ENCODE assay signal across 8 cellular contexts in the genomic region with DNA sequence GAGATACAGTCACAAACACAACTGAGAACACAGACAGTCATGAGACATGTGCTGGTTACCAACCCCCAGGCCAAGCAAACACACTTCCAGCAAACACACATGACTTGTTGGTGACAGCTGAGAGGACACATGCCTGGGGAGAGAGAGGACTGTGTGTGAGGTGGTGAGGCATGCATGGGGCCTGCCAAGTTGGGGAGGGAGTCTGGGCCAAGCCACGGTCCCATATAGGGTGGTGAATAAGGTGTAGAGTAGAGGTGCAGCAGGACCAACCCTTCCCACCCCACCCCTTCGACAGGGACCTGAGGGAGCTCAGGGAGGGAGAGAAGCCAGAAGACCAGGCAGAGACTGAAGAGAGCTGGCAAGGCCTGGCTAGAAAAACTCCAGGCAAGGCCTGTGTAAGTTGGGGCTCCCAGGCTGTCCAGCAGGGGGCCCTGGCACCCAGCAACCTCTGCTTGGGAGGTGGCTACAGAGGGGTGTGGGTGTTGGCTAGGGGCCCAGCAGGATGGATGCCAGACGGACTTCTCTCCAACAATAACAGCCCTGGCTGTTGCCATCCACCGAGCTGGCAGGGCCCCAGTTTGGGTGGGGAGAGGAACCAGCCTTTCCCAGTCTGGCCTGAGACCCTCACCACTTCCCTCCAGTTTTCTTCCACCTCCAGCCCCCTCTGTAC. TPM values are rescaled to one million over a fixed set of nuclear protein-coding genes. Genes with fewer than 3 reads are reported as not detected.
DNase-seq lines count a peak whose midpoint lies in the region; ATAC-seq and TF ChIP-seq lines count a peak whose summit lies in the region.

No MANE protein-coding gene starts in this region.

- TF ChIP-seq EP300 in SK-N-SH (IDR thresholded peaks at IDR 0.05; ENCODE audit: borderline replicate concordance in 1 of 2, low read depth in 1 of 2, low read length in 1 of 2), result no peak

- no peak overlapping the region for H3K27ac Mint-ChIP-seq in Caco-2 (ENCODE audit: unreplicated experiment)
- peak overlapping the region; percentile 30 for H3K27ac Mint-ChIP-seq in activated naive CD8-positive, alpha-beta T cell treated with anti-CD3 and anti-CD28 coated beads for 36 hours
- H3K27ac Mint-ChIP-seq in progenitor cell of endocrine pancreas, result peak overlapping the region; percentile 88

- H3K36me3 ChIP-seq in Caco-2 (ENCODE audit: control insufficient read depth, insufficient read depth, low read length), result no peaks in the 10 kb centered on the region
- no peaks in the 10 kb centered on the region for H3K36me3 ChIP-seq in SK-N-SH (replicated peaks in 1 of 2; ENCODE audit: control insufficient read depth in 1 of 2, insufficient read depth in 2 of 2, low read length in 1 of 2)
- no peaks in the 10 kb centered on the region for H3K36me3 ChIP-seq in urinary bladder (ENCODE audit: insufficient read depth)

- H3K4me1 Mint-ChIP-seq in Caco-2 (ENCODE audit: low read depth, unreplicated experiment) (peaks cover 15% of the 10 kb centered on the region), progenitor cell of endocrine pancreas (ENCODE audit: low read depth) (peaks cover 42% of the 10 kb centered on the region)
- peaks cover 49% of the 10 kb centered on the region for H3K4me1 Mint-ChIP-seq in activated naive CD8-positive, alpha-beta T cell treated with anti-CD3 and anti-CD28 coated beads for 36 hours

- no peaks in the 10 kb centered on the region for H3K9me2 ChIP-seq in SK-N-SH

- H4K20me1 ChIP-seq in SK-N-SH (ENCODE audit: insufficient read depth), result peaks cover 5% of the 10 kb centered on the region; the same call in 1 of the 2 replicates

- BruUV-seq in Caco-2 (replicated peaks; lab: Mats Ljungman, UMichigan), result no TSS peak

- H3K9ac ChIP-seq in SK-N-SH, result no peak overlapping the region

- H3K27me3 Mint-ChIP-seq in Caco-2 (ENCODE audit: insufficient read depth, unreplicated experiment) (no peaks in the 10 kb centered on the region), progenitor cell of endocrine pancreas (peaks cover 35% of the 10 kb centered on the region)
- peaks cover 15% of the 10 kb centered on the region for H3K27me3 Mint-ChIP-seq in activated naive CD8-positive, alpha-beta T cell treated with anti-CD3 and anti-CD28 coated beads for 36 hours

- H3K79me2 ChIP-seq in SK-N-SH (ENCODE audit: insufficient read depth), result peaks cover 7% of the 10 kb centered on the region; the same call in 1 of the 2 replicates

- H3K4me3 Mint-ChIP-seq in Caco-2 (ENCODE audit: unreplicated experiment), result peak overlapping the region; percentile 89
- no peak overlapping the region for H3K4me3 Mint-ChIP-seq in activated naive CD8-positive, alpha-beta T cell treated with anti-CD3 and anti-CD28 coated beads for 36 hours
- peak overlapping the region; percentile 59 for H3K4me3 Mint-ChIP-seq in progenitor cell of endocrine pancreas (ENCODE audit: low read depth)

- peaks cover 45% of the 10 kb centered on the region for H3K4me1 ChIP-seq in Caco-2
- H3K4me1 ChIP-seq in SK-N-SH (ENCODE audit: control insufficient read depth in 1 of 2, insufficient read depth in 2 of 2, low read depth in 1 of 2, low read length in 1 of 2), result peaks cover 17 to 65% of the 10 kb centered on the region in 2 experiments
- no peaks in the 10 kb centered on the region for H3K4me1 ChIP-seq in urinary bladder (ENCODE audit: insufficient read depth)

- peak; percentile 74 to 79 for DNase-seq in Caco-2
- DNase-seq in M059J (ENCODE audit: low read depth), result peak; percentile 94
- DNase-seq in SK-N-SH, result peak; percentile 90
- DNase-seq in activated naive CD8-positive, alpha-beta T cell treated with anti-CD3 and anti-CD28 coated beads for 36 hours, result peak; percentile 79
- DNase-seq in head of caudate nucleus, result peak; percentile 67 to 87 (median 80)
- DNase-seq in progenitor cell of endocrine pancreas (ENCODE audit: low spot score, unreplicated experiment), result peak; percentile 59

- TF ChIP-seq CTCF in Caco-2 (IDR thresholded peaks at IDR 0.05; ENCODE audit: insufficient read depth in 1 of 2, low read depth in 1 of 2, low read length in 1 of 2, severe bottlenecking in 1 of 2, unreplicated experiment in 1 of 2) (peak; percentile 59 to 83), SK-N-SH (IDR thresholded peaks at IDR 0.05) (peak; percentile 83), progenitor cell of endocrine pancreas (IDR thresholded peaks at IDR 0.05; ENCODE audit: unreplicated experiment) (peak; percentile 73)

- peaks cover 12% of the 10 kb centered on the region for H3K36me3 Mint-ChIP-seq in Caco-2 (ENCODE audit: insufficient read depth, unreplicated experiment)
- H3K36me3 Mint-ChIP-seq in activated naive CD8-positive, alpha-beta T cell treated with anti-CD3 and anti-CD28 coated beads for 36 hours, result peaks cover 14% of the 10 kb centered on the region
- no peaks in the 10 kb centered on the region for H3K36me3 Mint-ChIP-seq in progenitor cell of endocrine pancreas (ENCODE audit: insufficient read depth)

- ATAC-seq in GM21515 (IDR thresholded peaks at IDR 0.05; ENCODE audit: unreplicated experiment), result peak; percentile 43

- peak; percentile 76 for TF ChIP-seq RAD21 in SK-N-SH (IDR thresholded peaks at IDR 0.05; ENCODE audit: low read length)

- H3K9me3 ChIP-seq in Caco-2, result no peaks in the 10 kb centered on the region
- H3K9me3 ChIP-seq in SK-N-SH, result no peaks in the 10 kb centered on the region

- POLR2A ChIA-PET in Caco-2 (lab: Charles Lee), result interaction anchor here (0.6 to 0.7 kb wide), 2 partner anchors 53 to 109 kb away, joined by 3 read pairs; no protein-coding TSS in a partner anchor
- POLR2A ChIA-PET in SK-N-SH (lab: Yijun Ruan, JAX), result interaction anchor here (0.7 to 4.7 kb wide), 6 partner anchors 13 to 49 kb away, joined by 3 to 49 read pairs (median 4); a partner anchor contains a TSS

- intact Hi-C loops in Caco-2 (cut with micrococcal nuclease; ENCODE audit: unreplicated experiment) (loop anchor here (1.0 kb wide), 1 partner anchor 13 kb away; no protein-coding TSS in a partner anchor), head of caudate nucleus (cut with DNase I) (no loop called here)

- no peak overlapping the region for H3K4me3 ChIP-seq in Caco-2 (ENCODE audit: low read depth, low read length)
- H3K4me3 ChIP-seq in SK-N-SH (ENCODE audit: low read depth in 2 of 2, low read length in 1 of 2), result no peak overlapping the region; a peak in 1 of 4 replicates
- H3K4me3 ChIP-seq in urinary bladder (ENCODE audit: low read depth, low read length), result no peak overlapping the region

- CTCF ChIA-PET in Caco-2 (lab: Charles Lee), result interaction anchor here (0.6 to 1.6 kb wide), 7 partner anchors 8 to 584 kb away, joined by 3 to 13 read pairs (median 5); no protein-coding TSS in a partner anchor
- CTCF ChIA-PET in SK-N-SH (lab: Yijun Ruan, JAX), result interaction anchor here (0.6 to 13.7 kb wide), 22 partner anchors 8 to 138 kb away, joined by 3 to 224 read pairs (median 4); a partner anchor contains a TSS

- peak overlapping the region; percentile 52 to 98 for H3K27ac ChIP-seq in SK-N-SH (ENCODE audit: low read depth in 2 of 2, low read length in 1 of 2)
- H3K27ac ChIP-seq in urinary bladder (ENCODE audit: low read depth), result peak overlapping the region; percentile 57

- peak overlapping the region; percentile 82 for H3K4me2 ChIP-seq in SK-N-SH

- H3F3A ChIP-seq in SK-N-SH (replicated peaks; ENCODE audit: insufficient read depth), result peaks cover 7% of the 10 kb centered on the region

- H3K27me3 ChIP-seq in Caco-2 (replicated peaks; ENCODE audit: control insufficient read depth, insufficient read depth, low read length) (no peaks in the 10 kb centered on the region), SK-N-SH (ENCODE audit: insufficient read depth) (no peaks in the 10 kb centered on the region)

- no peak overlapping the region for H2AFZ ChIP-seq in SK-N-SH (ENCODE audit: low read depth)

- 0% methylated on average over 4 of the region's 4 CpGs for WGBS in SK-N-SH (ENCODE audit: low lambda C conversion rate)
- WGBS in urinary bladder, result 4% methylated on average over 4 of the region's 4 CpGs

- H3K9me3 Mint-ChIP-seq in Caco-2 (ENCODE audit: unreplicated experiment) (no peaks in the 10 kb centered on the region), progenitor cell of endocrine pancreas (ENCODE audit: low read depth) (no peaks in the 10 kb centered on the region)
- H3K9me3 Mint-ChIP-seq in activated naive CD8-positive, alpha-beta T cell treated with anti-CD3 and anti-CD28 coated beads for 36 hours, result no peaks in the 10 kb centered on the region

RNA-seq across cellular contexts. Expression of a gene that starts 2.0 kb away (rescaled TPM):
- 80.7 and 81.3 TPM in 2 replicates for total RNA-seq in Caco-2 (2022)
- 27.4 and 31.1 TPM in 2 replicates for total RNA-seq in M059J (2014; rRNA removed; shearing (Covaris generic))
- 44.5 and 49.7 TPM in 2 replicates for polyA plus RNA-seq in SK-N-SH (2012; rRNA removed)
- polyA plus RNA-seq in SK-N-SH (2012; cell fraction: cytosol; rRNA removed), result 23.7 and 34.3 TPM in 2 replicates
- 72.9 and 74.9 TPM in 2 replicates for polyA plus RNA-seq in SK-N-SH (2012; cell fraction: nucleus; rRNA removed)
- total RNA-seq in activated naive CD8-positive, alpha-beta T cell treated with anti-CD3 and anti-CD28 coated beads for 36 hours, result 100 to 1,000 TPM in 1 of 2 experiments, 10 to 100 TPM in 1; 92.5 to 102 TPM
- total RNA-seq in progenitor cell of endocrine pancreas, result 24.1 and 26.2 TPM in 2 replicates
- total RNA-seq in urinary bladder, result 16.3 TPM
- 80.1 TPM for polyA plus RNA-seq in urinary bladder

RNA-seq across cellular contexts. Expression of a gene that starts 4.7 kb away (rescaled TPM):
- not detected in 2 replicates for total RNA-seq in Caco-2 (2022)
- not detected in 2 replicates for total RNA-seq in M059J (2014; rRNA removed; shearing (Covaris generic))
- 0.13 TPM in 1 of 2 replicates, not detected in the other for polyA plus RNA-seq in SK-N-SH (2012; rRNA removed)
- not detected in 2 replicates for polyA plus RNA-seq in SK-N-SH (2012; cell fraction: cytosol; rRNA removed)
- polyA plus RNA-seq in SK-N-SH (2012; cell fraction: nucleus; rRNA removed), result not detected in 2 replicates
- total RNA-seq in activated naive CD8-positive, alpha-beta T cell treated with anti-CD3 and anti-CD28 coated beads for 36 hours, result not detected
- not detected in 2 replicates for total RNA-seq in progenitor cell of endocrine pancreas
- not detected for total RNA-seq in urinary bladder
- polyA plus RNA-seq in urinary bladder, result 0.28 TPM

RNA-seq across cellular contexts. Expression of a gene that starts 25.5 kb away (rescaled TPM):
- total RNA-seq in Caco-2 (2022) (967 and 1,046 TPM in 2 replicates), progenitor cell of endocrine pancreas (1,214 and 1,216 TPM in 2 replicates), urinary bladder (220 TPM)
- total RNA-seq in M059J (2014; rRNA removed; shearing (Covaris generic)), result 1,284 and 1,407 TPM in 2 replicates
- polyA plus RNA-seq in SK-N-SH (2012; rRNA removed) (843 and 1,069 TPM in 2 replicates), urinary bladder (600 TPM)
- polyA plus RNA-seq in SK-N-SH (2012; cell fraction: cytosol; rRNA removed), result 915 and 1,057 TPM in 2 replicates
- polyA plus RNA-seq in SK-N-SH (2012; cell fraction: nucleus; rRNA removed), result 744 and 797 TPM in 2 replicates
- total RNA-seq in activated naive CD8-positive, alpha-beta T cell treated with anti-CD3 and anti-CD28 coated beads for 36 hours, result 1,000 to 10,000 TPM; 2,498 to 2,524 TPM

RNA-seq across cellular contexts. Expression of a gene that starts 35.9 kb away (rescaled TPM):
- total RNA-seq in Caco-2 (2022) (44.6 and 44.8 TPM in 2 replicates), progenitor cell of endocrine pancreas (45.9 and 50.3 TPM in 2 replicates), urinary bladder (29.4 TPM)
- total RNA-seq in M059J (2014; rRNA removed; shearing (Covaris generic)), result 205 and 215 TPM in 2 replicates
- polyA plus RNA-seq in SK-N-SH (2012; rRNA removed) (125 and 163 TPM in 2 replicates), urinary bladder (51.3 TPM)
- polyA plus RNA-seq in SK-N-SH (2012; cell fraction: cytosol; rRNA removed), result 69.7 and 109 TPM in 2 replicates
- 108 and 123 TPM in 2 replicates for polyA plus RNA-seq in SK-N-SH (2012; cell fraction: nucleus; rRNA removed)
- total RNA-seq in activated naive CD8-positive, alpha-beta T cell treated with anti-CD3 and anti-CD28 coated beads for 36 hours, result 10 to 100 TPM; 22.8 to 24.9 TPM

RNA-seq across cellular contexts. Expression of a gene that starts 43.9 kb away (rescaled TPM):
- total RNA-seq in Caco-2 (2022) (8.4 and 10.1 TPM in 2 replicates), progenitor cell of endocrine pancreas (7.1 TPM in 2 replicates), urinary bladder (2.6 TPM)
- total RNA-seq in M059J (2014; rRNA removed; shearing (Covaris generic)), result 48.8 and 51.9 TPM in 2 replicates
- polyA plus RNA-seq in SK-N-SH (2012; rRNA removed) (5.8 and 6.4 TPM in 2 replicates), urinary bladder (5.5 TPM)
- polyA plus RNA-seq in SK-N-SH (2012; cell fraction: cytosol; rRNA removed), result 4.0 and 4.4 TPM in 2 replicates
- 7.8 and 12.0 TPM in 2 replicates for polyA plus RNA-seq in SK-N-SH (2012; cell fraction: nucleus; rRNA removed)
- 10 to 100 TPM; 22.7 to 24.8 TPM for total RNA-seq in activated naive CD8-positive, alpha-beta T cell treated with anti-CD3 and anti-CD28 coated beads for 36 hours
